In genomic region chr12:14900521-14901227, GRCh38 we compare ENCODE assay signal across 1 cellular context.
TF ChIP-seq lines count a peak whose summit lies in the region.

No MANE protein-coding gene starts in this region.

TF ChIP-seq in H1, 55 proteins besides CTCF, POLR2A, EP300 and RAD21:
- TF ChIP-seq RFX5 (IDR thresholded peaks at IDR 0.05; ENCODE audit: borderline replicate concordance, low read depth, low read length) = no peak
- peak; percentile 36; the same call in 1 of the 2 replicates for TF ChIP-seq CEBPB (IDR thresholded peaks at IDR 0.05; ENCODE audit: low read depth, low read length)
